ENCODE assay signal across 8 cellular contexts in genomic region chr5:10595678-10596309, GRCh38. TPM values are rescaled to one million over a fixed set of nuclear protein-coding genes. Genes with fewer than 3 reads are reported as not detected.
DNase-seq lines count a peak whose midpoint lies in the region; ATAC-seq lines count a peak whose summit lies in the region.

No MANE protein-coding gene starts in this region.

- peak overlapping the region; percentile 9 for H3K27ac ChIP-seq in adipose tissue (ENCODE audit: low read depth, low read length)

- ATAC-seq in Right ventricle myocardium inferior: peak; percentile 90

- intact Hi-C loops in Right ventricle myocardium inferior (cut with DNase I): loop anchor here (5.0 kb wide), 1 partner anchor 33 kb away; the partner anchor contains the start of gene ANKRD33B
- intact Hi-C loops in cardiac septum (cut with DNase I): no loop called here

- no peak for DNase-seq in Right ventricle myocardium inferior (ENCODE audit: missing footprints)
- no peak for DNase-seq in cardiac septum (ENCODE audit: low spot score)
- peak; percentile 64 for DNase-seq in NCI-H1694 (lab: John Stamatoyannopoulos, UW)
- peak; percentile 52 for DNase-seq in islet precursor cell
- peak; percentile 16 to 39 for DNase-seq in stimulated activated CD8-positive, alpha-beta memory T cell treated with anti-CD3 and anti-CD28 coated beads, Interleukin-7, amount 100 ng/mL, for 48 hours (ENCODE audit: extremely low read depth in 1 of 2, low read depth in 1 of 2)
- no peak for DNase-seq in germinal center (ENCODE audit: low spot score)
- DNase-seq in hypothalamus (lab: John Stamatoyannopoulos, UW): no peak

- WGBS in adipose tissue, 3 donors: 10 to 52% (median 12%) methylated on average over 8 of the region's 8 CpGs

RNA-seq across cellular contexts. Expression of gene ANKRD33B, which starts 31.9 kb away (rescaled TPM):
- 4.1 TPM for total RNA-seq in Right ventricle myocardium inferior
- total RNA-seq in cardiac septum: 15.2 TPM
- 1 to 10 TPM in 1 of 3 donors, under 1 TPM in 2; 0.32 to 2.9 (median 0.89) TPM for polyA plus RNA-seq in adipose tissue

Comparison
In these comparisons a context has a peak if more than half of its experiments do, and no peak if none do; other contexts are left out.
1. DNase-seq: peak in NCI-H1694 (single experiment), islet precursor cell (single experiment) and stimulated activated CD8-positive, alpha-beta memory T cell treated with anti-CD3 and anti-CD28 coated beads, Interleukin-7, amount 100 ng/mL, for 48 hours (2 of 2); none in Right ventricle myocardium inferior (single experiment), cardiac septum (single experiment), germinal center (single experiment) and hypothalamus (0 of 51).